In the genomic region with DNA sequence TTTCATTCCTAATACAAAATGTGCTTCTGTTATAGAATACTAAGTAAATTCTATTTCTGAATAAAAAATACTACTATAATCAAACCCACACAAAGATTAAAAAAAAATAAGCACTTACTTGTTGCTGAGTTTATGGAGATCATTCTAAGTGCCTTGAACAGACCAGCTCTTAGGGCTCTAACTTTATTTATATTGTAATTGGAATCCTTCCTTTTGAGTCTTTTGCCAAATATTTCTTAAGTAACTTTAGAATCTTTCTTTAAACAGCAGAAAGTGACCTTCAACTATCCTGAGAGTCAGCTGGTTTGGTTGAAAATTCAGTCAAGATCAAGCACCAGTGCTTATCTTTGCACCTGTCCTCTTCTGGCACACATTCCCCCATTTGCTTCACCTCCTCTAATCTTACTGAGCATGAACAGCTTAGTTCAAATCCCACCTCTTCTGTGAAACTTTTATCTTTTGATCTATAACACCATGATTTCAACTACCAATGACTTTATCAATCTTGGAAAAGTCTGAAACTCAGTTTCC, we compare ENCODE assay signal across 23 cellular contexts.
"Had no signal": no experiment of that assay in that cellular context is flagged by ENCODE, and none has a peak within 500 bp of the region (broad histone marks: within the 10 kb centered on the region; RNA-seq: fewer than 3 reads in every experiment).

No MANE protein-coding gene starts in this region.

- H3K9me3 Mint-ChIP-seq: activated CD4-positive, alpha-beta T cell treated with anti-CD3 and anti-CD28 coated beads, Interleukin-2, amount 10 ng/mL, durations not matched to agents 7 days and 5 days; activated naive CD4-positive, alpha-beta T cell treated with anti-CD3 and anti-CD28 coated beads, Interleukin-2, amount 50 U/mL, for 72 hours; activated T-cell treated with anti-CD3 and anti-CD28 coated beads, Interleukin-2, amount 50 U/mL, for 24 hours; activated T-helper 17 cell treated with anti-CD3 and anti-CD28 coated beads, Interleukin-2, amount 50 U/mL, for 72 hours; nephron progenitor cell; stimulated activated naive B cell treated with anti-CD40 and anti-IgM and Interleukin-4, amounts not matched to agents 10 μg/mL and 1 μg/mL and 100 μg/mL, for 72 hours had no signal

- H3K4me1 ChIP-seq: transverse colon, uterus had no signal

- H3K4me3 Mint-ChIP-seq: activated CD4-positive, alpha-beta T cell treated with anti-CD3 and anti-CD28 coated beads, Interleukin-2, amount 10 ng/mL, durations not matched to agents 7 days and 5 days; activated T-cell treated with anti-CD3 and anti-CD28 coated beads, Interleukin-2, amount 50 U/mL, for 24 hours; activated T-helper 17 cell treated with anti-CD3 and anti-CD28 coated beads, Interleukin-2, amount 50 U/mL, for 72 hours; nephron progenitor cell; stimulated activated naive B cell treated with anti-CD40 and anti-IgM and Interleukin-4, amounts not matched to agents 10 μg/mL and 1 μg/mL and 100 μg/mL, for 72 hours; T-helper 17 cell had no signal

- H3K36me3 ChIP-seq: uterus had no signal

- H3K27me3 Mint-ChIP-seq: activated CD4-positive, alpha-beta T cell treated with anti-CD3 and anti-CD28 coated beads, Interleukin-2, amount 10 ng/mL, durations not matched to agents 7 days and 5 days; activated T-cell treated with anti-CD3 and anti-CD28 coated beads, Interleukin-2, amount 50 U/mL, for 24 hours; activated T-helper 17 cell treated with anti-CD3 and anti-CD28 coated beads, Interleukin-2, amount 50 U/mL, for 72 hours; stimulated activated naive B cell treated with anti-CD40 and anti-IgM and Interleukin-4, amounts not matched to agents 10 μg/mL and 1 μg/mL and 100 μg/mL, for 72 hours; T-helper 17 cell had no signal

- H3K27ac ChIP-seq: left ventricle myocardium inferior, transverse colon, uterus had no signal

- ATAC-seq: activated naive CD4-positive, alpha-beta T cell treated with anti-CD3 and anti-CD28 coated beads, Interleukin-2, amount 50 U/mL, for 72 hours; activated T-helper 17 cell treated with anti-CD3 and anti-CD28 coated beads, Interleukin-2, amount 50 U/mL, for 72 hours; sciatic nerve; stimulated activated naive B cell treated with anti-CD40 and anti-IgM and Interleukin-4, amounts not matched to agents 10 μg/mL and 1 μg/mL and 100 μg/mL, for 72 hours; T-helper 17 cell had no signal

- H3K4me1 Mint-ChIP-seq: activated CD4-positive, alpha-beta T cell treated with anti-CD3 and anti-CD28 coated beads, Interleukin-2, amount 10 ng/mL, durations not matched to agents 7 days and 5 days; activated T-helper 17 cell treated with anti-CD3 and anti-CD28 coated beads, Interleukin-2, amount 50 U/mL, for 72 hours; stimulated activated naive B cell treated with anti-CD40 and anti-IgM and Interleukin-4, amounts not matched to agents 10 μg/mL and 1 μg/mL and 100 μg/mL, for 72 hours had no signal

- DNase-seq: activated CD4-positive, alpha-beta T cell treated with anti-CD3 and anti-CD28 coated beads, Interleukin-2, amount 10 ng/mL, durations not matched to agents 7 days and 5 days; activated CD8-positive, alpha-beta memory T cell treated with anti-CD3 and anti-CD28 coated beads for 24 hours; activated CD8-positive, alpha-beta memory T cell treated with anti-CD3 and anti-CD28 coated beads, Interleukin-2, amount 50 U/mL, for 4 hours; activated T-cell treated with anti-CD3 and anti-CD28 coated beads, Interleukin-2, amount 50 U/mL, for 24 hours; amniotic stem cell; dermis blood vessel endothelial cell; effector CD8-positive, alpha-beta T cell; foreskin melanocyte; kidney glomerular epithelial cell; left ventricle myocardium inferior; midbrain; nephron progenitor cell; occipital lobe; small intestine; stimulated activated CD4-positive, alpha-beta T cell treated with anti-CD3 and anti-CD28 coated beads, Interleukin-15, amount 100 ng/mL, for 24 hours; stimulated activated naive B cell treated with anti-CD40 and anti-IgM and Interleukin-4, amounts not matched to agents 10 μg/mL and 1 μg/mL and 100 μg/mL, for 72 hours; SW 1271; T-helper 17 cell; transverse colon; uterus had no signal

- H3K27ac Mint-ChIP-seq: activated CD4-positive, alpha-beta T cell treated with anti-CD3 and anti-CD28 coated beads, Interleukin-2, amount 10 ng/mL, durations not matched to agents 7 days and 5 days; activated naive CD4-positive, alpha-beta T cell treated with anti-CD3 and anti-CD28 coated beads, Interleukin-2, amount 50 U/mL, for 72 hours; activated T-cell treated with anti-CD3 and anti-CD28 coated beads, Interleukin-2, amount 50 U/mL, for 24 hours; activated T-helper 17 cell treated with anti-CD3 and anti-CD28 coated beads, Interleukin-2, amount 50 U/mL, for 72 hours; nephron progenitor cell; stimulated activated naive B cell treated with anti-CD40 and anti-IgM and Interleukin-4, amounts not matched to agents 10 μg/mL and 1 μg/mL and 100 μg/mL, for 72 hours; T-helper 17 cell had no signal

- H3K4me3 ChIP-seq: left ventricle myocardium inferior, transverse colon, uterus had no signal

- H3K27me3 ChIP-seq: transverse colon, uterus had no signal

- H3K9me3 ChIP-seq: left ventricle myocardium inferior, uterus had no signal
